ENCODE assay signal across 8 cellular contexts in the genomic region with DNA sequence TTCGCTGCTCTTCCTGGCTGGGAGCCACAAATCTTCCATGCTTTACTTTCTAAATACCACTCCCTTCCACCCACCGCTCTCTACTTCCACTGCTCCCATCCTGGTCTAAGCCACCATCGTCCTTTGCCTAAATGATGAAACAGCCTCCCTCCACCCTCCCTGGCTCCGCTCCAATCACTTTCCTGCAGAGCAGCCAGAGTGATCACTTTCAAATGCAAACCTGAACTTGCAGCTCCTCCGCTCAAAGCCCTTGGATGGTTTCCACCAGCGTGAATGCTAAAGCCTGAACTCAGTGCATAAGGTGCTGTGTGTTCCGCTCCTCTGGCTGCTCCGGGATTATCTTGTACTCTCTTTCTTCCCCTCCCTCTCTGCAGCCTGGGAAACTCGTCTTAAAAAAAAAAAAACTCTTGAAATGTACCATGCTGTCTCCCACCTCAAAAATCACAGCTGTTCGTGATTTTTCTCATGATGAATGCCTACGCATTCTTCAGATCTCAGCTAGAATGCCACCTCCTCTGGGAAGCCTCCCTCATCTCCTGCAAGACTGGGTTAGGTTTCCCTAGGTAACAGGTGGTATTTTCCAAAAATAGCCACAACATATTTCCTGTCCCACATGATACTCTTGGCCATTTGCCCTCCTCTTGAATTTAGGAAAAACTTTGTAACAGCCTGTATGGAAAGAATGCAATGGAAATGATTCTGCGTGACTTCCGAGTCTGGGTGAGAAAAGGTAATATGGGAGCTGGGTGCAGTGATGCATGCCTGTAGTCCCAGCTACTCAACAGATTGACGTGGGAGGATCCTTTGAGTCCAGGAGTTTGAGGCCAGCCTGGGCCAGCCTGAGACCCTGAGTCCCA. TPM values are rescaled to one million over a fixed set of nuclear protein-coding genes. Genes with fewer than 3 reads are reported as not detected.
A peak's percentile ranks its signal among the peaks of the same experiment; 100 is the strongest.
DNase-seq lines count a peak whose midpoint lies in the region; ATAC-seq and TF ChIP-seq lines count a peak whose summit lies in the region.

No MANE protein-coding gene starts in this region.

- peaks cover under 1% of the 10 kb centered on the region for H3K36me3 Mint-ChIP-seq in activated T-helper 17 cell treated with anti-CD3 and anti-CD28 coated beads, Interleukin-2, amount 50 U/mL, for 72 hours (ENCODE audit: low read depth)

- H2AFZ ChIP-seq in HCT116 (ENCODE audit: low read depth, low read length, poor library complexity, severe bottlenecking): no peak overlapping the region

- WGBS in heart right ventricle, 2 donors: 18 to 20% methylated on average over 14 of the region's 14 CpGs
- 9% methylated on average over 14 of the region's 14 CpGs for WGBS in prostate gland

- intact Hi-C loops in HCT116 (cut with micrococcal nuclease) (loop anchor here (10.0 kb wide), 1 partner anchor 111 kb away; the partner anchor contains the start of gene NWD1), heart right ventricle (cut with DNase I) (loop anchor here in 2 of 10 donors (5.0 kb wide), 2 partner anchors 53 to 72 kb away; no protein-coding TSS in a partner anchor), prostate gland (cut with DNase I) (loop anchor here (5.0 to 10.0 kb wide), 2 partner anchors 72 to 91 kb away; no protein-coding TSS in a partner anchor)

- CTCF ChIA-PET in HCT116 (lab: Charles Lee): no interaction called here

- H3K36me3 ChIP-seq in HCT116 (ENCODE audit: control insufficient read depth in 1 of 2, insufficient read depth in 2 of 2, low read length in 2 of 2): no peaks in the 10 kb centered on the region
- H3K36me3 ChIP-seq in heart right ventricle: peaks cover 0 to 2% (median 0%) of the 10 kb centered on the region in 9 donors
- H3K36me3 ChIP-seq in prostate gland: no peaks in the 10 kb centered on the region

- TF ChIP-seq CTCF in HCT116 (IDR thresholded peaks at IDR 0.05 in 2 of 3, conservative IDR thresholded peaks at IDR 0.05 in 1 of 3; ENCODE audit: borderline replicate concordance in 1 of 3, insufficient read depth in 1 of 3, low read depth in 2 of 3, low read length in 2 of 3) (no peak), heart right ventricle (IDR thresholded peaks at IDR 0.05) (peak in 1 of 9 donors; percentile 16), prostate gland (IDR thresholded peaks at IDR 0.05) (no peak)

- H3K27ac ChIP-seq in HCT116 (ENCODE audit: low read depth, low read length): no peak overlapping the region
- peak overlapping the region; percentile 47 to 80 (median 72) for H3K27ac ChIP-seq in heart right ventricle
- peak overlapping the region; percentile 64 to 69 for H3K27ac ChIP-seq in prostate gland

- peaks cover 51 to 68% of the 10 kb centered on the region in 2 experiments for H3K4me1 ChIP-seq in HCT116 (ENCODE audit: control insufficient read depth in 1 of 2, insufficient read depth in 2 of 2, low read length in 2 of 2)
- peaks cover 9 to 46% (median 27%) of the 10 kb centered on the region in 9 donors for H3K4me1 ChIP-seq in heart right ventricle
- no peaks in the 10 kb centered on the region for H3K4me1 ChIP-seq in prostate gland (replicated peaks)

- H3K27me3 ChIP-seq in HCT116 (ENCODE audit: insufficient read depth, low read length) (no peaks in the 10 kb centered on the region), heart right ventricle (peaks cover 0 to 5% (median 0%) of the 10 kb centered on the region in 7 donors), prostate gland (replicated peaks; ENCODE audit: insufficient read depth) (no peaks in the 10 kb centered on the region)

- ATAC-seq in HCT116 (no peak), heart right ventricle (peak in 7 of 8 donors; percentile 14 to 81 (median 73)), GM21576 (IDR thresholded peaks at IDR 0.05; ENCODE audit: unreplicated experiment) (no peak), GM18520 (IDR thresholded peaks at IDR 0.05; ENCODE audit: unreplicated experiment) (no peak)
- ATAC-seq in activated T-helper 17 cell treated with anti-CD3 and anti-CD28 coated beads, Interleukin-2, amount 50 U/mL, for 72 hours (replicated peaks): no peak

- peaks cover 18% of the 10 kb centered on the region for H3K27me3 Mint-ChIP-seq in activated T-helper 17 cell treated with anti-CD3 and anti-CD28 coated beads, Interleukin-2, amount 50 U/mL, for 72 hours

- TF ChIP-seq POLR2A in HCT116 (IDR thresholded peaks at IDR 0.05; ENCODE audit: borderline replicate concordance, extremely low read depth, insufficient read depth, insufficient read length): no peak
- TF ChIP-seq POLR2A in prostate gland (IDR thresholded peaks at IDR 0.05): no peak

- peaks cover 12% of the 10 kb centered on the region for H3K79me2 ChIP-seq in HCT116 (ENCODE audit: insufficient read depth, low read length)

- H3K9me2 ChIP-seq in HCT116 (ENCODE audit: insufficient read depth): no peaks in the 10 kb centered on the region

- no peak overlapping the region for H3K27ac Mint-ChIP-seq in activated T-helper 17 cell treated with anti-CD3 and anti-CD28 coated beads, Interleukin-2, amount 50 U/mL, for 72 hours

- H3K4me2 ChIP-seq in HCT116 (ENCODE audit: low read length): peak overlapping the region; percentile 11

- no TSS peak for BruUV-seq in HCT116 (replicated peaks; lab: Mats Ljungman, UMichigan)

- no peak for TF ChIP-seq RAD21 in HCT116 (IDR thresholded peaks at IDR 0.05; ENCODE audit: low read depth)

- no peak overlapping the region for H3K4me3 ChIP-seq in HCT116 (replicated peaks in 1 of 2; ENCODE audit: low read depth in 1 of 2, low read length in 2 of 2)
- H3K4me3 ChIP-seq in heart right ventricle: peak overlapping the region in 9 of 10 donors; percentile 16 to 55 (median 43)
- peak overlapping the region; percentile 19 to 25 for H3K4me3 ChIP-seq in prostate gland

- RAD21 ChIA-PET in HCT116 (lab: Charles Lee; ENCODE audit: low non-redundant PET in 1 of 2, low total read pairs in 2 of 2, uncharacterized antibody in 2 of 2, unreplicated experiment in 2 of 2): no interaction called here

- H3K9ac ChIP-seq in HCT116 (ENCODE audit: low read length): no peak overlapping the region

- H3K4me3 Mint-ChIP-seq in activated T-helper 17 cell treated with anti-CD3 and anti-CD28 coated beads, Interleukin-2, amount 50 U/mL, for 72 hours: peak overlapping the region; percentile 16

- POLR2A ChIA-PET in HCT116 (lab: Charles Lee): interaction anchor here (0.6 to 1.0 kb wide), 2 partner anchors 107 to 140 kb away, joined by 3 read pairs; no protein-coding TSS in a partner anchor

- H3K9me3 Mint-ChIP-seq in activated T-helper 17 cell treated with anti-CD3 and anti-CD28 coated beads, Interleukin-2, amount 50 U/mL, for 72 hours: no peaks in the 10 kb centered on the region

- H3K4me1 Mint-ChIP-seq in activated T-helper 17 cell treated with anti-CD3 and anti-CD28 coated beads, Interleukin-2, amount 50 U/mL, for 72 hours: peaks cover 12% of the 10 kb centered on the region

- DNase-seq in AG08395 (ENCODE audit: low spot score) (peak; percentile 48), HCT116 (ENCODE audit: low read depth, low spot score) (no peak), heart right ventricle (peak; percentile 50 to 70), prostate gland (ENCODE audit: low spot score) (peak; percentile 54), activated gamma-delta T cell (lab: John Stamatoyannopoulos, UW) (no peak)

- H4K20me1 ChIP-seq in HCT116 (ENCODE audit: insufficient read depth): no peaks in the 10 kb centered on the region

- H3K9me3 ChIP-seq in HCT116 (ENCODE audit: control insufficient read depth in 1 of 2, insufficient read depth in 1 of 2, low read depth in 1 of 2, low read length in 2 of 2) (no peaks in the 10 kb centered on the region), heart right ventricle (no peaks in the 10 kb centered on the region), prostate gland (no peaks in the 10 kb centered on the region)

TF ChIP-seq in HCT116, 20 proteins besides CTCF, POLR2A, EP300 and RAD21:
- TF ChIP-seq EGR1 (IDR thresholded peaks at IDR 0.05; ENCODE audit: low read depth) (no peak), SP1 (IDR thresholded peaks at IDR 0.05; ENCODE audit: low read depth) (0 out of 2 replicates have a peak, but pooled peaks have one; percentile 20)
TF ChIP-seq in HCT116: peak in this region for 1.

RNA-seq across cellular contexts. Expression of gene SIN3B, which starts 3.7 kb away (rescaled TPM):
- total RNA-seq in HCT116 (2021; ENCODE audit: unreplicated experiment) (59.9 TPM), heart right ventricle (10 to 100 TPM; 22.9 to 30.6 (median 24.8) TPM), prostate gland (100 to 1,000 TPM in 1 of 2 donors, 10 to 100 TPM in 1; 37.8 to 159 TPM)
- polyA plus RNA-seq in HCT116 (2012): 32.6 and 38.5 TPM in 2 replicates
- 10 to 100 TPM; 36.2 to 41.1 TPM for total RNA-seq in activated T-helper 17 cell treated with anti-CD3 and anti-CD28 coated beads, Interleukin-2, amount 50 U/mL, for 72 hours
- polyA plus RNA-seq in heart right ventricle: 10 to 100 TPM; 13.9 to 37.7 TPM

Comparison
In these comparisons a context has a peak if more than half of its experiments do, and no peak if none do; other contexts are left out.
1. DNase-seq: peak in AG08395 (single experiment), heart right ventricle (2 of 2) and prostate gland (single experiment); none in HCT116 (single experiment) and activated gamma-delta T cell (single experiment).
2. ATAC-seq: peak in heart right ventricle (7 of 8); none in HCT116 (single experiment), activated T-helper 17 cell treated with anti-CD3 and anti-CD28 coated beads, Interleukin-2, amount 50 U/mL, for 72 hours (single experiment), GM21576 (single experiment) and GM18520 (single experiment).
3. H3K4me3 ChIP-seq: peak in heart right ventricle (9 of 10) and prostate gland (2 of 2); none in HCT116 (0 of 2).